21 cellular contexts compared by ENCODE assay signal in genomic region chr2:29260151-29260772, GRCh38.
DNase-seq lines count a peak whose midpoint lies in the region; ATAC-seq and TF ChIP-seq lines count a peak whose summit lies in the region.
"Had no signal": no experiment of that assay in that cellular context is flagged by ENCODE, and none has a peak within 500 bp of the region (broad histone marks: within the 10 kb centered on the region; RNA-seq: fewer than 3 reads in every experiment).

No MANE protein-coding gene starts in this region.

- POLR2A ChIA-PET in MCF 10A (lab: Yijun Ruan, JAX): interaction anchor here (0.6 to 2.0 kb wide), 7 partner anchors 13 to 877 kb away, joined by 3 to 5 read pairs (median 3); no protein-coding TSS in a partner anchor

- no peaks in the 10 kb centered on the region for H3K27me3 Mint-ChIP-seq in MCF 10A (ENCODE audit: insufficient read depth, unreplicated experiment)

- H3K4me1 ChIP-seq in breast epithelium: no peaks in the 10 kb centered on the region
- H3K4me1 ChIP-seq: right lobe of liver had no signal

- H3K9me3 ChIP-seq in breast epithelium: no peaks in the 10 kb centered on the region
- H3K9me3 ChIP-seq: right lobe of liver had no signal

- peak overlapping the region; percentile 20 for H3K4me3 Mint-ChIP-seq in MCF 10A (ENCODE audit: unreplicated experiment)
- H3K4me3 Mint-ChIP-seq: CD8-positive, alpha-beta memory T cell had no signal

- no peaks in the 10 kb centered on the region for H3K36me3 ChIP-seq in breast epithelium
- H3K36me3 ChIP-seq: right lobe of liver had no signal

- ATAC-seq in HG02571 (IDR thresholded peaks at IDR 0.05; ENCODE audit: unreplicated experiment): no peak
- ATAC-seq: esophagus mucosa, K562, right lobe of liver had no signal

- CTCF ChIA-PET in MCF 10A (lab: Yijun Ruan, JAX): interaction anchor here (0.5 to 2.1 kb wide), 4 partner anchors 22 to 423 kb away, joined by 3 to 4 read pairs (median 3); no protein-coding TSS in a partner anchor

- peak overlapping the region; percentile 89 for H3K27ac Mint-ChIP-seq in MCF 10A (ENCODE audit: low read depth, unreplicated experiment)
- H3K27ac Mint-ChIP-seq: CD8-positive, alpha-beta memory T cell had no signal

- no peak for TF ChIP-seq POLR2A in breast epithelium (IDR thresholded peaks at IDR 0.05)

- in situ Hi-C loops in astrocyte of the cerebellum (cut with HindIII; ENCODE audit: low sequenced_read_pairs): no loop called here

- H3K9me3 Mint-ChIP-seq in MCF 10A (ENCODE audit: unreplicated experiment): no peaks in the 10 kb centered on the region

- no peak overlapping the region for H3K27ac ChIP-seq in breast epithelium
- H3K27ac ChIP-seq: right lobe of liver had no signal

- no peak overlapping the region for H3K4me3 ChIP-seq in breast epithelium
- no peak overlapping the region for H3K4me3 ChIP-seq in astrocyte of the cerebellum (ENCODE audit: low read depth, low read length)
- no peak overlapping the region for H3K4me3 ChIP-seq in fibroblast of the aortic adventitia (ENCODE audit: low read depth, low read length)
- H3K4me3 ChIP-seq: K562, lung, right lobe of liver had no signal

- TF ChIP-seq CTCF in MCF 10A (IDR thresholded peaks at IDR 0.05; ENCODE audit: unreplicated experiment) (no peak), breast epithelium (IDR thresholded peaks at IDR 0.05) (no peak), astrocyte of the cerebellum (IDR thresholded peaks at IDR 0.05; ENCODE audit: low read depth, low read length, missing control alignments) (no peak), fibroblast of the aortic adventitia (IDR thresholded peaks at IDR 0.05; ENCODE audit: insufficient read depth, low read length) (no peak)

- peaks cover 19% of the 10 kb centered on the region for H3K4me1 Mint-ChIP-seq in MCF 10A (ENCODE audit: insufficient read depth, unreplicated experiment)
- H3K4me1 Mint-ChIP-seq: CD8-positive, alpha-beta memory T cell had no signal

- no TSS peak for BruUV-seq in MCF 10A (replicated peaks; lab: Mats Ljungman, UMichigan)

- H3K36me3 Mint-ChIP-seq in MCF 10A (ENCODE audit: insufficient read depth, unreplicated experiment): peaks cover 6% of the 10 kb centered on the region

- intact Hi-C loops in MCF 10A (cut with micrococcal nuclease) (no loop called here), breast epithelium (cut with DNase I; ENCODE audit: low total_unique reads) (no loop called here)

- no peaks in the 10 kb centered on the region for H3K27me3 ChIP-seq in breast epithelium
- H3K27me3 ChIP-seq: right lobe of liver had no signal

- DNase-seq in MCF 10A (ENCODE audit: unreplicated experiment) (peak; percentile 74), breast epithelium (ENCODE audit: low spot score in 2 of 2) (no peak), astrocyte of the cerebellum (ENCODE audit: low read depth) (peak; percentile 15), fibroblast of the aortic adventitia (ENCODE audit: low read depth) (peak; percentile 62), stromal cell of bone marrow (ENCODE audit: low read depth) (peak; percentile 2), SIG-M5 treated with dmso at 0.1 percent for 504 hours (lab: John Stamatoyannopoulos, UW; ENCODE audit: unreplicated experiment) (no peak), NCI-H2171 (lab: John Stamatoyannopoulos, UW) (no peak)
- DNase-seq: 8988T; activated CD8-positive, alpha-beta memory T cell treated with anti-CD3 and anti-CD28 coated beads, Interleukin-2, amount 50 U/mL, for 48 hours; activated naive CD4-positive, alpha-beta T cell treated with anti-CD3 and anti-CD28 coated beads, Interleukin-2, amount 50 U/mL, for 16 hours; CD8-positive, alpha-beta memory T cell; cerebellar nuclear complex; GDM1; NCI-H187 treated with DMSO at 0.1 percent for 48 hours; NCI-H526 treated with DMSO at 0.1 percent for 48 hours; right lobe of liver; stimulated activated naive CD4-positive, alpha-beta T cell treated with Interleukin-2 at 50 U/mL for 16 hours had no signal

Comparison
In these comparisons a context has a peak if more than half of its experiments do, and no peak if none do; other contexts are left out.
1. DNase-seq: peak in MCF 10A (single experiment), astrocyte of the cerebellum (single experiment), fibroblast of the aortic adventitia (single experiment) and stromal cell of bone marrow (single experiment); none in breast epithelium (0 of 2), SIG-M5 treated with dmso at 0.1 percent for 504 hours (single experiment) and NCI-H2171 (single experiment).